1 cellular context compared by ENCODE assay signal in the genomic region with DNA sequence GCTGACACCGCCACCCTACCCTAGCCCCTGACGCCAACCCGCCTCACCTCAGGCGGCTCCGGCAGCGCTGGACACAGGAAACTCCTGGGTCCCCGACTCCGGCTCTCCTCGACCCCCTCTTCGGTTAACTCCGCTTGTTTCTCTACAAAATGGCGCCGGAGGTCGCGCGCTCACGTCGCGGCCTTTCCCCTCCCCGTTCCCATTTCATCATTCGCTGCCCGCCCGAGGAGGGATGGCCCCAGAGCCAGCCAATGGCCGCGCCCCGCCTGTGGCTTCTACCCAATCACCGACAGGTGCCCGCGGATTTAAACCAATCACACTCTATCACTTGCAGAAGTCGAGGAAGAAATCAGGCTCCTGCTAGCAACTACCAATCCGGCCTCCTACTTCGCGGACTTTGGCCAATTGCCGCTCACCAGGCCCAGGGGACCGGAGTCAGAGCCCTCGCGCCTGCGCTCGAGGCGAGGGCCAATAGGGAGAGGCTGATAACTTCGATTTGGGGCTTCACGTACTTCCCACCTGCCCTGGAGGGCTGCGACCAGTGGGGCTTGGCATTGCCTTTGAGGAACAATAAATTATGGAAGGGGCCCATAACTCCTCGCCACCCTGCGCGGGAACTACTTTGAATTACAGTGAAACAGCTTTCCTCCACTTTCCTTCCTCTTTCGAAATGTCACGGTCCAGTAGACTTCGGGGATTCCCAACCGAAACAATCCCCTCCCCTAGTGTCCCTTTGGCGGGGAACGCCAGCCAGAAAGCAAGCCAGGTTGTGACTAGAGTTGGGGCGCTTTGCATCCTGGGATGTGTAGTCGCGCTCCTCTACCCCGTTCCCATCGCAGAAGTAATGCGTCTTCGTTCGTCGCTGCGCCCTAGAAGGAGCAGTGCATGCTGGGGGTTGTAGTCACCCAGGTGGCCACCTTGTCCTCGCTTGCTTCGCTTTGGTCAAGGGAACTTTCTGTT.
TF ChIP-seq lines count a peak whose summit lies in the region.

A gene (minus strand): TSS at position 146 of the 960 bp plus-strand sequence. CDS start 30,489 bp downstream, outside the sequence.

TF ChIP-seq in HepG2, 621 proteins besides CTCF, POLR2A, EP300 and RAD21 (continued from another document and continues in another):
- TF ChIP-seq, protein P1, sequence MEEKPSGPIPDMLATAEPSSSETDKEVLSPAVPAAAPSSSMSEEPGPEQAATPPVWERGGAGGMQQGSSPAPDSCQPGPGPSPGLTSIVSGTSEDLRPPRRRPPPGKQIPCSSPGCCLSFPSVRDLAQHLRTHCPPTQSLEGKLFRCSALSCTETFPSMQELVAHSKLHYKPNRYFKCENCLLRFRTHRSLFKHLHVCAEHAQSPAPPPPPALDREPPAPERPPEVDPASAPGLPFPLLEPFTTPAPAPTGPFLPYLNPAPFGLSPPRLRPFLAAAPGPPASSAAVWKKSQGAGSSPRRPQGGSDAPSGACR (CRISPR knock-in tag; IDR thresholded peaks at IDR 0.05), result peak; percentile 65; the same call in 1 of the 2 replicates
- TF ChIP-seq SKI (IDR thresholded peaks at IDR 0.05; ENCODE audit: partially characterized antibody), result peak; percentile 14
- no peak; the same call in none of the 2 replicates for TF ChIP-seq MED1 (CRISPR knock-in tag; IDR thresholded peaks at IDR 0.05)
- TF ChIP-seq PRPF4 (IDR thresholded peaks at IDR 0.05; ENCODE audit: low read depth, low read length, poor library complexity, severe bottlenecking), result no peak
- no peak for TF ChIP-seq REXO4 (CRISPR knock-in tag; IDR thresholded peaks at IDR 0.05; ENCODE audit: borderline replicate concordance)
- TF ChIP-seq ZNF563 (CRISPR knock-in tag; IDR thresholded peaks at IDR 0.05), result peak; percentile 77; the same call in 1 of the 2 replicates
- TF ChIP-seq YY1 (IDR thresholded peaks at IDR 0.05; ENCODE audit: insufficient read depth, insufficient replicate concordance, low read depth, low read length), result peak; percentile 97
- peak; percentile 87 for TF ChIP-seq ZNF552 (CRISPR knock-in tag; IDR thresholded peaks at IDR 0.05; ENCODE audit: borderline replicate concordance)
- peak; percentile 71; the same call in 1 of the 2 replicates for TF ChIP-seq SIN3A (IDR thresholded peaks at IDR 0.05; ENCODE audit: borderline replicate concordance, low read depth, low read length)
- TF ChIP-seq ZNF230 (CRISPR knock-in tag; IDR thresholded peaks at IDR 0.05), result peak; percentile 95; the same call in 1 of the 2 replicates
- no peak for TF ChIP-seq RFX1 (IDR thresholded peaks at IDR 0.05)
- TF ChIP-seq ZNF768 (CRISPR knock-in tag; IDR thresholded peaks at IDR 0.05), result no peak; the same call in 1 of the 2 replicates
- no peak for TF ChIP-seq ZNF44 (CRISPR knock-in tag; IDR thresholded peaks at IDR 0.05)
- peak; percentile 12 for TF ChIP-seq CBX5 (CRISPR knock-in tag; IDR thresholded peaks at IDR 0.05; ENCODE audit: borderline replicate concordance)
- TF ChIP-seq, protein P2, sequence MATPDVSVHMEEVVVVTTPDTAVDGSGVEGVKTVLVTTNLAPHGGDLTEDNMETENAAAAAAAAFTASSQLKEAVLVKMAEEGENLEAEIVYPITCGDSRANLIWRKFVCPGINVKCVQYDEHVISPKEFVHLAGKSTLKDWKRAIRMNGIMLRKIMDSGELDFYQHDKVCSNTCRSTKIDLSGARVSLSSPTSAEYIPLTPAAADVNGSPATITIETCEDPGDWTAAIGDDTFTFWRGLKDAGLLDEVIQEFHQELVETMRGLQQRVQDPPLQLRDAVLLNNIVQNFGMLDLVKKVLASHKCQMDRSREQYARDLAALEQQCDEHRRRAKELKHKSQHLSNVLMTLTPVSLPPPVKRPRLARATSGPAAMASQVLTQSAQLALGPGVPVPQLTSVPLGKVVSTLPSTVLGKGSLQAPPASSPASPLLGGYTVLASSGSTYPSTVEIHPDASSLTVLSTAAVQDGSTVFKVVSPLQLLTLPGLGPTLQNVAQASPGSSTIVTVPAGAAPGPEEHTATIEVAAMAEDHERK (CRISPR knock-in tag; IDR thresholded peaks at IDR 0.05; ENCODE audit: low read depth), result peak; percentile 89
- TF ChIP-seq, protein P3, sequence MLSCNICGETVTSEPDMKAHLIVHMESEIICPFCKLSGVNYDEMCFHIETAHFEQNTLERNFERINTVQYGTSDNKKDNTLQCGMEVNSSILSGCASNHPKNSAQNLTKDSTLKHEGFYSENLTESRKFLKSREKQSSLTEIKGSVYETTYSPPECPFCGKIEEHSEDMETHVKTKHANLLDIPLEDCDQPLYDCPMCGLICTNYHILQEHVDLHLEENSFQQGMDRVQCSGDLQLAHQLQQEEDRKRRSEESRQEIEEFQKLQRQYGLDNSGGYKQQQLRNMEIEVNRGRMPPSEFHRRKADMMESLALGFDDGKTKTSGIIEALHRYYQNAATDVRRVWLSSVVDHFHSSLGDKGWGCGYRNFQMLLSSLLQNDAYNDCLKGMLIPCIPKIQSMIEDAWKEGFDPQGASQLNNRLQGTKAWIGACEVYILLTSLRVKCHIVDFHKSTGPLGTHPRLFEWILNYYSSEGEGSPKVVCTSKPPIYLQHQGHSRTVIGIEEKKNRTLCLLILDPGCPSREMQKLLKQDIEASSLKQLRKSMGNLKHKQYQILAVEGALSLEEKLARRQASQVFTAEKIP (CRISPR knock-in tag; IDR thresholded peaks at IDR 0.05; ENCODE audit: borderline replicate concordance), result no peak
- TF ChIP-seq KLF9 (CRISPR knock-in tag; IDR thresholded peaks at IDR 0.05; ENCODE audit: low read depth), result no peak
- TF ChIP-seq MIER3 (CRISPR knock-in tag; IDR thresholded peaks at IDR 0.05; ENCODE audit: borderline replicate concordance), result peak; percentile 85; the same call in 1 of the 2 replicates
- TF ChIP-seq, protein P4, sequence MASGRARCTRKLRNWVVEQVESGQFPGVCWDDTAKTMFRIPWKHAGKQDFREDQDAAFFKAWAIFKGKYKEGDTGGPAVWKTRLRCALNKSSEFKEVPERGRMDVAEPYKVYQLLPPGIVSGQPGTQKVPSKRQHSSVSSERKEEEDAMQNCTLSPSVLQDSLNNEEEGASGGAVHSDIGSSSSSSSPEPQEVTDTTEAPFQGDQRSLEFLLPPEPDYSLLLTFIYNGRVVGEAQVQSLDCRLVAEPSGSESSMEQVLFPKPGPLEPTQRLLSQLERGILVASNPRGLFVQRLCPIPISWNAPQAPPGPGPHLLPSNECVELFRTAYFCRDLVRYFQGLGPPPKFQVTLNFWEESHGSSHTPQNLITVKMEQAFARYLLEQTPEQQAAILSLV (CRISPR knock-in tag; IDR thresholded peaks at IDR 0.05; ENCODE audit: borderline replicate concordance), result peak; percentile 94
- TF ChIP-seq ZNF879 (CRISPR knock-in tag; IDR thresholded peaks at IDR 0.05), result peak; percentile 91
- peak; percentile 77; the same call in 1 of the 2 replicates for TF ChIP-seq ZNF737 (CRISPR knock-in tag; IDR thresholded peaks at IDR 0.05; ENCODE audit: borderline replicate concordance)
- peak; percentile 18; the same call in 1 of the 2 replicates for TF ChIP-seq ZNF572 (CRISPR knock-in tag; IDR thresholded peaks at IDR 0.05)
- peak; percentile 99 for TF ChIP-seq ZNF430 (CRISPR knock-in tag; IDR thresholded peaks at IDR 0.05)
- TF ChIP-seq MXD4 (CRISPR knock-in tag; IDR thresholded peaks at IDR 0.05), result peak; percentile 89
- 0 out of 2 replicates have a peak, but pooled peaks have one; percentile 14 for TF ChIP-seq NFIC (IDR thresholded peaks at IDR 0.05; ENCODE audit: low read length)
- peak; percentile 69 for TF ChIP-seq SALL1 (CRISPR knock-in tag; IDR thresholded peaks at IDR 0.05)
- no peak for TF ChIP-seq FIP1L1 (IDR thresholded peaks at IDR 0.05; ENCODE audit: borderline replicate concordance, insufficient read depth, low read depth, low read length)
- TF ChIP-seq NCOA5 (CRISPR knock-in tag; IDR thresholded peaks at IDR 0.05), result no peak
- TF ChIP-seq HMG20A (CRISPR knock-in tag; IDR thresholded peaks at IDR 0.05; ENCODE audit: borderline replicate concordance), result no peak
- TF ChIP-seq PLRG1 (conservative IDR thresholded peaks at IDR 0.05), result no peak
- TF ChIP-seq CBX1 (IDR thresholded peaks at IDR 0.05; ENCODE audit: low read depth), result peak; percentile 74
- TF ChIP-seq, protein P5, sequence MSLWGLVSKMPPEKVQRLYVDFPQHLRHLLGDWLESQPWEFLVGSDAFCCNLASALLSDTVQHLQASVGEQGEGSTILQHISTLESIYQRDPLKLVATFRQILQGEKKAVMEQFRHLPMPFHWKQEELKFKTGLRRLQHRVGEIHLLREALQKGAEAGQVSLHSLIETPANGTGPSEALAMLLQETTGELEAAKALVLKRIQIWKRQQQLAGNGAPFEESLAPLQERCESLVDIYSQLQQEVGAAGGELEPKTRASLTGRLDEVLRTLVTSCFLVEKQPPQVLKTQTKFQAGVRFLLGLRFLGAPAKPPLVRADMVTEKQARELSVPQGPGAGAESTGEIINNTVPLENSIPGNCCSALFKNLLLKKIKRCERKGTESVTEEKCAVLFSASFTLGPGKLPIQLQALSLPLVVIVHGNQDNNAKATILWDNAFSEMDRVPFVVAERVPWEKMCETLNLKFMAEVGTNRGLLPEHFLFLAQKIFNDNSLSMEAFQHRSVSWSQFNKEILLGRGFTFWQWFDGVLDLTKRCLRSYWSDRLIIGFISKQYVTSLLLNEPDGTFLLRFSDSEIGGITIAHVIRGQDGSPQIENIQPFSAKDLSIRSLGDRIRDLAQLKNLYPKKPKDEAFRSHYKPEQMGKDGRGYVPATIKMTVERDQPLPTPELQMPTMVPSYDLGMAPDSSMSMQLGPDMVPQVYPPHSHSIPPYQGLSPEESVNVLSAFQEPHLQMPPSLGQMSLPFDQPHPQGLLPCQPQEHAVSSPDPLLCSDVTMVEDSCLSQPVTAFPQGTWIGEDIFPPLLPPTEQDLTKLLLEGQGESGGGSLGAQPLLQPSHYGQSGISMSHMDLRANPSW (CRISPR knock-in tag; IDR thresholded peaks at IDR 0.05; ENCODE audit: borderline replicate concordance), result peak; percentile 94
- TF ChIP-seq, protein P6, sequence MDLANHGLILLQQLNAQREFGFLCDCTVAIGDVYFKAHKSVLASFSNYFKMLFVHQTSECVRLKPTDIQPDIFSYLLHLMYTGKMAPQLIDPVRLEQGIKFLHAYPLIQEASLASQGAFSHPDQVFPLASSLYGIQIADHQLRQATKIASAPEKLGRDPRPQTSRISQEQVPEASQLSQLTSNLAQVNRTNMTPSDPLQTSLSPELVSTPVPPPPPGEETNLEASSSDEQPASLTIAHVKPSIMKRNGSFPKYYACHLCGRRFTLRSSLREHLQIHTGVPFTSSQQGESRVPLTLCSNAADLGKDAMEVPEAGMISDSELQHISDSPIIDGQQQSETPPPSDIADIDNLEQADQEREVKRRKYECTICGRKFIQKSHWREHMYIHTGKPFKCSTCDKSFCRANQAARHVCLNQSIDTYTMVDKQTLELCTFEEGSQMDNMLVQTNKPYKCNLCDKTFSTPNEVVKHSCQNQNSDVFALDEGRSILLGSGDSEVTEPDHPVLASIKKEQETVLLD (CRISPR knock-in tag; IDR thresholded peaks at IDR 0.05; ENCODE audit: low read depth), result no peak
- TF ChIP-seq POLR2AphosphoS2 (IDR thresholded peaks at IDR 0.05; ENCODE audit: low read depth, low read length), result no peak
- no peak for TF ChIP-seq TAF15 (IDR thresholded peaks at IDR 0.05; ENCODE audit: low read depth, low read length, poor library complexity, severe bottlenecking)
- TF ChIP-seq ZFP36L1 (CRISPR knock-in tag; IDR thresholded peaks at IDR 0.05), result peak; percentile 79; the same call in 1 of the 2 replicates
- TF ChIP-seq ZMYM4 (CRISPR knock-in tag; IDR thresholded peaks at IDR 0.05), result peak; percentile 80
- no peak for TF ChIP-seq ZNF75D (CRISPR knock-in tag; IDR thresholded peaks at IDR 0.05; ENCODE audit: borderline replicate concordance)
- no peak for TF ChIP-seq SP1 (IDR thresholded peaks at IDR 0.05)
- TF ChIP-seq SP1 (CRISPR knock-in tag; IDR thresholded peaks at IDR 0.05), result peak; percentile 51
- peak; percentile 84 for TF ChIP-seq ZNF724P (CRISPR knock-in tag; IDR thresholded peaks at IDR 0.05; ENCODE audit: borderline replicate concordance)
- TF ChIP-seq, protein P7, sequence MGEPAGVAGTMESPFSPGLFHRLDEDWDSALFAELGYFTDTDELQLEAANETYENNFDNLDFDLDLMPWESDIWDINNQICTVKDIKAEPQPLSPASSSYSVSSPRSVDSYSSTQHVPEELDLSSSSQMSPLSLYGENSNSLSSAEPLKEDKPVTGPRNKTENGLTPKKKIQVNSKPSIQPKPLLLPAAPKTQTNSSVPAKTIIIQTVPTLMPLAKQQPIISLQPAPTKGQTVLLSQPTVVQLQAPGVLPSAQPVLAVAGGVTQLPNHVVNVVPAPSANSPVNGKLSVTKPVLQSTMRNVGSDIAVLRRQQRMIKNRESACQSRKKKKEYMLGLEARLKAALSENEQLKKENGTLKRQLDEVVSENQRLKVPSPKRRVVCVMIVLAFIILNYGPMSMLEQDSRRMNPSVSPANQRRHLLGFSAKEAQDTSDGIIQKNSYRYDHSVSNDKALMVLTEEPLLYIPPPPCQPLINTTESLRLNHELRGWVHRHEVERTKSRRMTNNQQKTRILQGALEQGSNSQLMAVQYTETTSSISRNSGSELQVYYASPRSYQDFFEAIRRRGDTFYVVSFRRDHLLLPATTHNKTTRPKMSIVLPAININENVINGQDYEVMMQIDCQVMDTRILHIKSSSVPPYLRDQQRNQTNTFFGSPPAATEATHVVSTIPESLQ (CRISPR knock-in tag; conservative IDR thresholded peaks at IDR 0.05), result no peak; the same call in 1 of the 2 replicates
- peak; percentile 19; the same call in 1 of the 2 replicates for TF ChIP-seq SIN3B (IDR thresholded peaks at IDR 0.05; ENCODE audit: low read length)
- TF ChIP-seq ATF7-NPFF (CRISPR knock-in tag; IDR thresholded peaks at IDR 0.05; ENCODE audit: low read depth), result peak; percentile 58
- peak; percentile 84 for TF ChIP-seq ZNF441 (CRISPR knock-in tag; IDR thresholded peaks at IDR 0.05; ENCODE audit: borderline replicate concordance)
- peak; percentile 92; the same call in 1 of the 2 replicates for TF ChIP-seq CHD4 (IDR thresholded peaks at IDR 0.05; ENCODE audit: borderline replicate concordance, low read length)
- TF ChIP-seq PAWR (CRISPR knock-in tag; IDR thresholded peaks at IDR 0.05; ENCODE audit: borderline replicate concordance), result peak; percentile 72; the same call in 1 of the 2 replicates
- no peak for TF ChIP-seq ATRX (CRISPR knock-in tag; IDR thresholded peaks at IDR 0.05; ENCODE audit: borderline replicate concordance)
- TF ChIP-seq MIER2 (CRISPR knock-in tag; IDR thresholded peaks at IDR 0.05), result peak; percentile 75; the same call in 1 of the 2 replicates
- no peak; the same call in 1 of the 2 replicates for TF ChIP-seq TP53 (CRISPR knock-in tag; conservative IDR thresholded peaks at IDR 0.05)
- peak; percentile 79 for TF ChIP-seq ELF1 (CRISPR knock-in tag; IDR thresholded peaks at IDR 0.05)
- TF ChIP-seq, protein P8, sequence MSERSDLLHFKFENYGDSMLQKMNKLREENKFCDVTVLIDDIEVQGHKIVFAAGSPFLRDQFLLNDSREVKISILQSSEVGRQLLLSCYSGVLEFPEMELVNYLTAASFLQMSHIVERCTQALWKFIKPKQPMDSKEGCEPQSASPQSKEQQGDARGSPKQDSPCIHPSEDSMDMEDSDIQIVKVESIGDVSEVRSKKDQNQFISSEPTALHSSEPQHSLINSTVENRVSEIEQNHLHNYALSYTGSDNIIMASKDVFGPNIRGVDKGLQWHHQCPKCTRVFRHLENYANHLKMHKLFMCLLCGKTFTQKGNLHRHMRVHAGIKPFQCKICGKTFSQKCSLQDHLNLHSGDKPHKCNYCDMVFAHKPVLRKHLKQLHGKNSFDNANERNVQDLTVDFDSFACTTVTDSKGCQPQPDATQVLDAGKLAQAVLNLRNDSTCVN (CRISPR knock-in tag; IDR thresholded peaks at IDR 0.05; ENCODE audit: borderline replicate concordance), result 0 out of 2 replicates have a peak, but pooled peaks have one; percentile 39
